Comparison of ENCODE assay signal across 24 cellular contexts in the genomic region with DNA sequence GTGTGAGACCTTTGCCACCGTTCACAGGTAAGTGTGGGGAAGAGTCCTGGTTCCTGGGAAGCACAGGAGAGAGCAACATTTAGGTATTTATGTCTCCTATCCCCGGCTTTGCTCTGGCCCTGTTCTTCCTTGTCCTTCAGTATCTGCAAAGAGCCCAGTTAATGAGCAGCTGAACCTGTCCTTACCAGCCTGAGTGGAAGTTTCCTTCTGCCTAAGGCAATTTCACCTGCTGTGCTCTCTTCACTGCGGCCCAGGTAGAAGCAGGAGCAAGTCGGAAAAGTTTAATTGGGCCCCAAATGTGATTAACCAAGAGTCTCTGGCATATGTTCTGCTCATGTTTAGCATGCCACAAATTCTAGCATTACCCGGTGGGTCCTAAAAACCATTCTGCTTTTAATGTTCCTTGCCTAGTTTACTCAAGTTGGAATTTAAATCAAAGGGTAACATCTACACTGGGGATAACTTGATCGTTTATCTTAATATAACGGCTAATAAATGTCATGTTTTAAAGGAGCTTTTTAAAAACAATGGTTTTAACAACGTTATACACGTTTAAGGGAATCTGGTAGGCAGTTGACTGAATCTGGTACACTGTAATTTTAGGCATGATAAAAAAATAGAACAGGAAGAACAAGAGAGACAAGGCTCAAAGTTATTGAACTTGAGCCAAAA.
"Had no signal": no experiment of that assay in that cellular context is flagged by ENCODE, and none has a peak within 500 bp of the region (broad histone marks: within the 10 kb centered on the region; RNA-seq: fewer than 3 reads in every experiment).

No MANE protein-coding gene starts in this region.

- FAIRE-seq: astrocyte, colon, frontal cortex had no signal

- ATAC-seq: activated CD4-positive, CD25-positive, alpha-beta regulatory T cell treated with anti-CD3 and anti-CD28 coated beads, Interleukin-2, amount 50 U/mL, for 24 hours; activated CD8-positive, alpha-beta T cell treated with anti-CD3 and anti-CD28 coated beads for 36 hours; activated T-cell treated with anti-CD3 and anti-CD28 coated beads, Interleukin-2, amount 50 U/mL, for 4 hours; activated T-helper 17 cell treated with anti-CD3 and anti-CD28 coated beads, Interleukin-2, amount 50 U/mL, for 72 hours; esophagus mucosa had no signal

- DNase-seq: activated B cell treated with CpG ODN at 0.5 μM for 24 hours; activated CD4-positive, alpha-beta T cell treated with anti-CD3 and anti-CD28 coated beads for 48 hours; activated CD4-positive, alpha-beta T cell treated with anti-CD3 and anti-CD28 coated beads, Interleukin-2, amount 50 U/mL, for 1 hour; activated CD4-positive, alpha-beta T cell treated with anti-CD3 and anti-CD28 coated beads, Interleukin-2, amount 50 U/mL, for 48 hours; activated CD8-positive, alpha-beta memory T cell treated with anti-CD3 and anti-CD28 coated beads for 24 hours; activated CD8-positive, alpha-beta T cell treated with anti-CD3 and anti-CD28 coated beads for 36 hours; activated effector memory CD4-positive, alpha-beta T cell treated with Interleukin-2 at 50 U/mL for 16 hours; activated gamma-delta T cell treated with Interleukin-2 at 50 U/mL for 16 hours; activated naive CD4-positive, alpha-beta T cell treated with anti-CD3 and anti-CD28 coated beads, Interleukin-2, amount 50 U/mL, for 16 hours; activated naive CD4-positive, alpha-beta T cell treated with Interleukin-2 at 50 U/mL for 16 hours; activated T-cell treated with anti-CD3 and anti-CD28 coated beads, Interleukin-2, amount 50 U/mL, for 4 hours; amniotic stem cell; anterior cingulate cortex; cortex of kidney; dermis blood vessel endothelial cell; effector CD4-positive, alpha-beta T cell; foreskin fibroblast; T-helper 2 cell had no signal
